In genomic region chr7:75993689-75994387, GRCh38 we compare ENCODE assay signal across 8 cellular contexts. TPM values are rescaled to one million over a fixed set of nuclear protein-coding genes. Genes with fewer than 3 reads are reported as not detected.
DNase-seq lines count a peak whose midpoint lies in the region; ATAC-seq, FAIRE-seq and TF ChIP-seq lines count a peak whose summit lies in the region.

No MANE protein-coding gene starts in this region.

- H3K27me3 Mint-ChIP-seq in stimulated activated memory B cell treated with anti-CD40 and anti-IgM and Interleukin-4, amounts not matched to agents 10 μg/mL and 1 μg/mL and 100 μg/mL, for 72 hours: no peaks in the 10 kb centered on the region

- no peak for TF ChIP-seq CTCF in A549 (IDR thresholded peaks at IDR 0.05)
- no peak for TF ChIP-seq CTCF in GM12864 (IDR thresholded peaks at IDR 0.05; ENCODE audit: low read depth, low read length, missing control alignments)

- no peak for TF ChIP-seq EP300 in A549 (IDR thresholded peaks at IDR 0.05)

- no peak for FAIRE-seq in A549 (lab: Jason Lieb, UNC)

- peak overlapping the region; percentile 75 to 91 for H3K27ac ChIP-seq in A549
- peak overlapping the region; percentile 43 for H3K27ac ChIP-seq in SJCRH30
- H3K27ac ChIP-seq in layer of hippocampus (ENCODE audit: low read depth, low read length): peak overlapping the region; percentile 89

- H3K9me3 Mint-ChIP-seq in stimulated activated memory B cell treated with anti-CD40 and anti-IgM and Interleukin-4, amounts not matched to agents 10 μg/mL and 1 μg/mL and 100 μg/mL, for 72 hours: no peaks in the 10 kb centered on the region

- 0 out of 2 replicates have a peak, but pooled peaks cover 3% of the 10 kb centered on the region for H3K36me3 ChIP-seq in SJCRH30

- H3K4me1 ChIP-seq in A549 (peaks cover 38% of the 10 kb centered on the region), SJCRH30 (peaks cover 28% of the 10 kb centered on the region)

- peak overlapping the region; percentile 83 for H3K4me3 Mint-ChIP-seq in stimulated activated memory B cell treated with anti-CD40 and anti-IgM and Interleukin-4, amounts not matched to agents 10 μg/mL and 1 μg/mL and 100 μg/mL, for 72 hours

- peak overlapping the region; percentile 92 for H3K4me2 ChIP-seq in A549

- TF ChIP-seq RAD21 in A549 (conservative IDR thresholded peaks at IDR 0.05 in 1 of 2, IDR thresholded peaks at IDR 0.05 in 1 of 2): no peak

- no peaks in the 10 kb centered on the region for H3K9me3 ChIP-seq in A549
- no peaks in the 10 kb centered on the region for H3K9me3 ChIP-seq in SJCRH30 (replicated peaks)

- H3K27me3 ChIP-seq in SJCRH30: no peaks in the 10 kb centered on the region
- H3K27me3 ChIP-seq in layer of hippocampus (ENCODE audit: control insufficient read depth, insufficient read depth, low read length): no peaks in the 10 kb centered on the region

- peak overlapping the region; percentile 62 for H3K27ac Mint-ChIP-seq in stimulated activated memory B cell treated with anti-CD40 and anti-IgM and Interleukin-4, amounts not matched to agents 10 μg/mL and 1 μg/mL and 100 μg/mL, for 72 hours

- TF ChIP-seq POLR2A in A549 (IDR thresholded peaks at IDR 0.05; ENCODE audit: low read length): no peak

- WGBS in A549 (ENCODE audit: missing lambda C conversion rate): 4% methylated on average over 13 of the region's 40 CpGs

- CTCF ChIA-PET in A549 (lab: Yijun Ruan, JAX): interaction anchor here (0.7 to 2.6 kb wide), 2 partner anchors 18 to 26 kb away, joined by 5 to 9 read pairs; no protein-coding TSS in a partner anchor

- POLR2A ChIA-PET in A549 (lab: Yijun Ruan, JAX): interaction anchor here (2.7 kb wide), 1 partner anchor 78 kb away, joined by 13 read pairs; the partner anchor contains the start of gene POR

- ATAC-seq in A549 (peak; percentile 54 to 71), HG03064 (IDR thresholded peaks at IDR 0.05; ENCODE audit: low read depth, unreplicated experiment) (peak; percentile 24), GM18861 (IDR thresholded peaks at IDR 0.05; ENCODE audit: unreplicated experiment) (no peak)
- peak; percentile 44 for ATAC-seq in stimulated activated memory B cell treated with anti-CD40 and anti-IgM and Interleukin-4, amounts not matched to agents 10 μg/mL and 1 μg/mL and 100 μg/mL, for 72 hours

- H3K4me3 ChIP-seq in A549 (peak overlapping the region; percentile 75), GM12864 (ENCODE audit: low read depth, low read length) (peak overlapping the region; percentile 96), SJCRH30 (peak overlapping the region; percentile 77)

- peaks cover 34% of the 10 kb centered on the region for H3K36me3 Mint-ChIP-seq in stimulated activated memory B cell treated with anti-CD40 and anti-IgM and Interleukin-4, amounts not matched to agents 10 μg/mL and 1 μg/mL and 100 μg/mL, for 72 hours

- DNase-seq in A549 (ENCODE audit: low read depth in 1 of 2, low spot score in 1 of 2): peak; percentile 56 to 87
- DNase-seq in GM12864 (ENCODE audit: low read depth): no peak
- peak; percentile 81 to 83 for DNase-seq in SJCRH30
- DNase-seq in dedifferentiated amniotic fluid mesenchymal stem cell (ENCODE audit: extremely low spot score): peak; percentile 34

- peaks cover 55% of the 10 kb centered on the region for H3K4me1 Mint-ChIP-seq in stimulated activated memory B cell treated with anti-CD40 and anti-IgM and Interleukin-4, amounts not matched to agents 10 μg/mL and 1 μg/mL and 100 μg/mL, for 72 hours

TF ChIP-seq in A549, 52 proteins besides CTCF, POLR2A, EP300 and RAD21:
- TF ChIP-seq ESRRA (IDR thresholded peaks at IDR 0.05; ENCODE audit: borderline replicate concordance, low read length) (no peak), CHD4 (IDR thresholded peaks at IDR 0.05; ENCODE audit: borderline replicate concordance) (no peak), SMC3 (IDR thresholded peaks at IDR 0.05) (0 out of 3 replicates have a peak, but pooled peaks have one; percentile 13), NPAS2 (CRISPR knock-in tag; IDR thresholded peaks at IDR 0.05; ENCODE audit: borderline replicate concordance) (no peak), PBX3 (IDR thresholded peaks at IDR 0.05) (no peak), HOXB5 (CRISPR knock-in tag; IDR thresholded peaks at IDR 0.05) (no peak), CBX8 (IDR thresholded peaks at IDR 0.05) (no peak), RFX5 (IDR thresholded peaks at IDR 0.05) (no peak), TFCP2L1 (CRISPR knock-in tag; IDR thresholded peaks at IDR 0.05) (no peak), NFE2L2 (conservative IDR thresholded peaks at IDR 0.05; ENCODE audit: low read length) (no peak), TP53 (CRISPR knock-in tag; IDR thresholded peaks at IDR 0.05) (no peak), BHLHE40 (IDR thresholded peaks at IDR 0.05; ENCODE audit: low read depth, low read length) (peak; percentile 30; the same call in 1 of the 2 replicates)

RNA-seq across cellular contexts. Expression of gene TMEM120A, which starts 0.6 kb away (rescaled TPM):
- 53.8 and 77.6 TPM in 2 replicates for polyA plus RNA-seq in A549 (2011; rRNA removed)
- 44.0 and 69.1 TPM in 2 replicates for polyA plus RNA-seq in A549 (2012; cell fraction: cytosol; rRNA removed)
- 86.4 and 96.6 TPM in 2 replicates for polyA plus RNA-seq in A549 (2012; cell fraction: nucleus; rRNA removed)
- 35.1 to 48.0 TPM (median 46.0 TPM) in 3 replicates for polyA plus RNA-seq in A549 (2017; fragmentation: RNase III; extraction: RNeasy Plus Mini Kit Qiagen cat#74134 plus additional on column Dnase treatment)
- 66.9 and 80.3 TPM in 2 replicates for polyA minus RNA-seq in A549 (2011; rRNA and poly(A)+ RNA removed)
- 14.0 and 21.2 TPM in 2 replicates for total RNA-seq in SJCRH30 (2014; rRNA removed; shearing (Covaris generic))

RNA-seq across cellular contexts. Expression of gene STYXL1, which starts 54.0 kb away (rescaled TPM):
- polyA plus RNA-seq in A549 (2011; rRNA removed) (73.8 and 76.8 TPM in 2 replicates), A549 (2017; fragmentation: RNase III; extraction: RNeasy Plus Mini Kit Qiagen cat#74134 plus additional on column Dnase treatment) (36.0 to 39.9 TPM (median 39.1 TPM) in 3 replicates)
- 40.4 and 43.5 TPM in 2 replicates for polyA plus RNA-seq in A549 (2012; cell fraction: cytosol; rRNA removed)
- polyA plus RNA-seq in A549 (2012; cell fraction: nucleus; rRNA removed): 28.7 and 47.4 TPM in 2 replicates
- polyA minus RNA-seq in A549 (2011; rRNA and poly(A)+ RNA removed): 23.3 and 32.1 TPM in 2 replicates
- total RNA-seq in SJCRH30 (2014; rRNA removed; shearing (Covaris generic)): 60.9 and 66.8 TPM in 2 replicates

RNA-seq across cellular contexts. Expression of gene MDH2, which starts 54.1 kb away (rescaled TPM):
- polyA plus RNA-seq in A549 (2011; rRNA removed): 164 and 190 TPM in 2 replicates
- polyA plus RNA-seq in A549 (2012; cell fraction: cytosol; rRNA removed): 318 and 333 TPM in 2 replicates
- 328 and 364 TPM in 2 replicates for polyA plus RNA-seq in A549 (2012; cell fraction: nucleus; rRNA removed)
- polyA plus RNA-seq in A549 (2017; fragmentation: RNase III; extraction: RNeasy Plus Mini Kit Qiagen cat#74134 plus additional on column Dnase treatment): 223 to 236 TPM (median 226 TPM) in 3 replicates
- polyA minus RNA-seq in A549 (2011; rRNA and poly(A)+ RNA removed): 418 and 525 TPM in 2 replicates
- 160 and 168 TPM in 2 replicates for total RNA-seq in SJCRH30 (2014; rRNA removed; shearing (Covaris generic))
